ENCODE assay signal across 1 cellular context in the genomic region with DNA sequence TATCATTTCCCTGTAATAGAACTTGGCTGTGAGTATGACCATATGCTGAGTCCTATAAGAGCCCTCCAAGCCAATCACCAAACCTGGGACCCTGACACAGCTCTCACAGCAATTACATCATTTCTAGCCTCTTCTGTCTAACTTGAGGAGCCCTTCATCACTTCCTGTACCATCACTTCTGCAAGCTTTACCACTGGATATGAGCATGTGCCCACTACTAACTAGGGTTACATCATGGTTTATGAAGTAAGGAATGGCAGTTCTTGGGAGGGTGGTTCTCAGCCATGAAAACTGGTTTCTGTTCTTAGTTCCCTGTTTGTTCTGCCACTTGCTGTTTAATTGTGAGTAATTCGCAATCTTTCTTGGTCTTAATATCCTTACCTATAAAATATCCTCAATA.
TF ChIP-seq lines count a peak whose summit lies in the region.

No MANE protein-coding gene starts in this region.

TF ChIP-seq in GM23338, 12 proteins besides CTCF, POLR2A, EP300 and RAD21 (continued from another document):
- TF ChIP-seq, protein P1, sequence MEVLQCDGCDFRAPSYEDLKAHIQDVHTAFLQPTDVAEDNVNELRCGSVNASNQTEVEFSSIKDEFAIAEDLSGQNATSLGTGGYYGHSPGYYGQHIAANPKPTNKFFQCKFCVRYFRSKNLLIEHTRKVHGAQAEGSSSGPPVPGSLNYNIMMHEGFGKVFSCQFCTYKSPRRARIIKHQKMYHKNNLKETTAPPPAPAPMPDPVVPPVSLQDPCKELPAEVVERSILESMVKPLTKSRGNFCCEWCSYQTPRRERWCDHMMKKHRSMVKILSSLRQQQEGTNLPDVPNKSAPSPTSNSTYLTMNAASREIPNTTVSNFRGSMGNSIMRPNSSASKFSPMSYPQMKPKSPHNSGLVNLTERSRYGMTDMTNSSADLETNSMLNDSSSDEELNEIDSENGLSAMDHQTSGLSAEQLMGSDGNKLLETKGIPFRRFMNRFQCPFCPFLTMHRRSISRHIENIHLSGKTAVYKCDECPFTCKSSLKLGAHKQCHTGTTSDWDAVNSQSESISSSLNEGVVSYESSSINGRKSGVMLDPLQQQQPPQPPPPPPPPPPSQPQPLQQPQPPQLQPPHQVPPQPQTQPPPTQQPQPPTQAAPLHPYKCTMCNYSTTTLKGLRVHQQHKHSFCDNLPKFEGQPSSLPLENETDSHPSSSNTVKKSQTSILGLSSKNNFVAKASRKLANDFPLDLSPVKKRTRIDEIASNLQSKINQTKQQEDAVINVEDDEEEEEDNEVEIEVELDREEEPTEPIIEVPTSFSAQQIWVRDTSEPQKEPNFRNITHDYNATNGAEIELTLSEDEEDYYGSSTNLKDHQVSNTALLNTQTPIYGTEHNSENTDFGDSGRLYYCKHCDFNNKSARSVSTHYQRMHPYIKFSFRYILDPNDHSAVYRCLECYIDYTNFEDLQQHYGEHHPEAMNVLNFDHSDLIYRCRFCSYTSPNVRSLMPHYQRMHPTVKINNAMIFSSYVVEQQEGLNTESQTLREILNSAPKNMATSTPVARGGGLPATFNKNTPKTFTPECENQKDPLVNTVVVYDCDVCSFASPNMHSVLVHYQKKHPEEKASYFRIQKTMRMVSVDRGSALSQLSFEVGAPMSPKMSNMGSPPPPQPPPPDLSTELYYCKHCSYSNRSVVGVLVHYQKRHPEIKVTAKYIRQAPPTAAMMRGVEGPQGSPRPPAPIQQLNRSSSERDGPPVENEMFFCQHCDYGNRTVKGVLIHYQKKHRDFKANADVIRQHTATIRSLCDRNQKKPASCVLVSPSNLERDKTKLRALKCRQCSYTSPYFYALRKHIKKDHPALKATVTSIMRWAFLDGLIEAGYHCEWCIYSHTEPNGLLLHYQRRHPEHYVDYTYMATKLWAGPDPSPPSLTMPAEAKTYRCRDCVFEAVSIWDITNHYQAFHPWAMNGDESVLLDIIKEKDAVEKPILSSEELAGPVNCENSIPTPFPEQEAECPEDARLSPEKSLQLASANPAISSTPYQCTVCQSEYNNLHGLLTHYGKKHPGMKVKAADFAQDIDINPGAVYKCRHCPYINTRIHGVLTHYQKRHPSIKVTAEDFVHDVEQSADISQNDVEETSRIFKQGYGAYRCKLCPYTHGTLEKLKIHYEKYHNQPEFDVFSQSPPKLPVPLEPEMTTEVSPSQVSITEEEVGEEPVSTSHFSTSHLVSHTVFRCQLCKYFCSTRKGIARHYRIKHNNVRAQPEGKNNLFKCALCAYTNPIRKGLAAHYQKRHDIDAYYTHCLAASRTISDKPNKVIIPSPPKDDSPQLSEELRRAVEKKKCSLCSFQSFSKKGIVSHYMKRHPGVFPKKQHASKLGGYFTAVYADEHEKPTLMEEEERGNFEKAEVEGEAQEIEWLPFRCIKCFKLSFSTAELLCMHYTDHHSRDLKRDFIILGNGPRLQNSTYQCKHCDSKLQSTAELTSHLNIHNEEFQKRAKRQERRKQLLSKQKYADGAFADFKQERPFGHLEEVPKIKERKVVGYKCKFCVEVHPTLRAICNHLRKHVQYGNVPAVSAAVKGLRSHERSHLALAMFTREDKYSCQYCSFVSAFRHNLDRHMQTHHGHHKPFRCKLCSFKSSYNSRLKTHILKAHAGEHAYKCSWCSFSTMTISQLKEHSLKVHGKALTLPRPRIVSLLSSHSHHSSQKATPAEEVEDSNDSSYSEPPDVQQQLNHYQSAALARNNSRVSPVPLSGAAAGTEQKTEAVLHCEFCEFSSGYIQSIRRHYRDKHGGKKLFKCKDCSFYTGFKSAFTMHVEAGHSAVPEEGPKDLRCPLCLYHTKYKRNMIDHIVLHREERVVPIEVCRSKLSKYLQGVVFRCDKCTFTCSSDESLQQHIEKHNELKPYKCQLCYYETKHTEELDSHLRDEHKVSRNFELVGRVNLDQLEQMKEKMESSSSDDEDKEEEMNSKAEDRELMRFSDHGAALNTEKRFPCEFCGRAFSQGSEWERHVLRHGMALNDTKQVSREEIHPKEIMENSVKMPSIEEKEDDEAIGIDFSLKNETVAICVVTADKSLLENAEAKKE (CRISPR knock-in tag; IDR thresholded peaks at IDR 0.05), result no peak
- TF ChIP-seq ZNF114 (CRISPR knock-in tag; IDR thresholded peaks at IDR 0.05), result no peak
- TF ChIP-seq JUNB (IDR thresholded peaks at IDR 0.05; ENCODE audit: unreplicated experiment), result no peak
- TF ChIP-seq, protein P2, sequence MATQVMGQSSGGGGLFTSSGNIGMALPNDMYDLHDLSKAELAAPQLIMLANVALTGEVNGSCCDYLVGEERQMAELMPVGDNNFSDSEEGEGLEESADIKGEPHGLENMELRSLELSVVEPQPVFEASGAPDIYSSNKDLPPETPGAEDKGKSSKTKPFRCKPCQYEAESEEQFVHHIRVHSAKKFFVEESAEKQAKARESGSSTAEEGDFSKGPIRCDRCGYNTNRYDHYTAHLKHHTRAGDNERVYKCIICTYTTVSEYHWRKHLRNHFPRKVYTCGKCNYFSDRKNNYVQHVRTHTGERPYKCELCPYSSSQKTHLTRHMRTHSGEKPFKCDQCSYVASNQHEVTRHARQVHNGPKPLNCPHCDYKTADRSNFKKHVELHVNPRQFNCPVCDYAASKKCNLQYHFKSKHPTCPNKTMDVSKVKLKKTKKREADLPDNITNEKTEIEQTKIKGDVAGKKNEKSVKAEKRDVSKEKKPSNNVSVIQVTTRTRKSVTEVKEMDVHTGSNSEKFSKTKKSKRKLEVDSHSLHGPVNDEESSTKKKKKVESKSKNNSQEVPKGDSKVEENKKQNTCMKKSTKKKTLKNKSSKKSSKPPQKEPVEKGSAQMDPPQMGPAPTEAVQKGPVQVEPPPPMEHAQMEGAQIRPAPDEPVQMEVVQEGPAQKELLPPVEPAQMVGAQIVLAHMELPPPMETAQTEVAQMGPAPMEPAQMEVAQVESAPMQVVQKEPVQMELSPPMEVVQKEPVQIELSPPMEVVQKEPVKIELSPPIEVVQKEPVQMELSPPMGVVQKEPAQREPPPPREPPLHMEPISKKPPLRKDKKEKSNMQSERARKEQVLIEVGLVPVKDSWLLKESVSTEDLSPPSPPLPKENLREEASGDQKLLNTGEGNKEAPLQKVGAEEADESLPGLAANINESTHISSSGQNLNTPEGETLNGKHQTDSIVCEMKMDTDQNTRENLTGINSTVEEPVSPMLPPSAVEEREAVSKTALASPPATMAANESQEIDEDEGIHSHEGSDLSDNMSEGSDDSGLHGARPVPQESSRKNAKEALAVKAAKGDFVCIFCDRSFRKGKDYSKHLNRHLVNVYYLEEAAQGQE (IDR thresholded peaks at IDR 0.05; ENCODE audit: unreplicated experiment), result no peak
- TF ChIP-seq EZH2phosphoT487 (IDR thresholded peaks at IDR 0.05; ENCODE audit: unreplicated experiment), result no peak
- TF ChIP-seq NANOG (IDR thresholded peaks at IDR 0.05; ENCODE audit: borderline replicate concordance), result no peak
TF ChIP-seq in GM23338: peak in this region for 0.
